In the genomic region with DNA sequence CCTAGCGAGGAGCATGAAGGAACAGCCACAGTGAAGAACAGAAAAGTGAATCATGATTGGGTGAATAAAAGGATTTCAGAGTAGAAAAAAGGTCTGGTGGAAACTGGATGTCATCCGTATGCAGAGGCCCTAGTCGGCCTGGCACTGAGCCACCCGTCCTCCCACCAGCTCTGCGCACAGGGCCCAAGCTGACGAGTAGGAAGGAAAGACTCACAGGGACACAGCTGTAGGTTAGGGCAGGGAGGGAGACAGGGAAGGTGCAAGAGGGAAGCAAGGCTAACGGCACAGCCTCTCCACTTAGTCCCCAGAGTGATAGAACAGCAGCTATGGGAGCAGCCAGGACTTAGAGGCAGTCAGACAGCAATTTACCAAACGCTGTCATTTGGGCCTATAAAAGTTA, we compare ENCODE assay signal across 23 cellular contexts.
DNase-seq lines count a peak whose midpoint lies in the region; ATAC-seq and TF ChIP-seq lines count a peak whose summit lies in the region.
"Had no signal": no experiment of that assay in that cellular context is flagged by ENCODE, and none has a peak within 500 bp of the region (broad histone marks: within the 10 kb centered on the region; RNA-seq: fewer than 3 reads in every experiment).

No MANE protein-coding gene starts in this region.

- no peak overlapping the region for H3K9ac ChIP-seq in endodermal cell (ENCODE audit: extremely low read depth, low read length, poor library complexity, severe bottlenecking)
- H3K9ac ChIP-seq: KMS-11 had no signal

- no peak for TF ChIP-seq CTCF in GM23338 (conservative IDR thresholded peaks at IDR 0.05; ENCODE audit: low read depth in 2 of 2)
- no peak for TF ChIP-seq CTCF in fibroblast of pulmonary artery (IDR thresholded peaks at IDR 0.05; ENCODE audit: low read length, missing control alignments)
- no peak for TF ChIP-seq CTCF in testis (IDR thresholded peaks at IDR 0.05)
- TF ChIP-seq CTCF in endodermal cell (conservative IDR thresholded peaks at IDR 0.05): no peak

- DNase-seq in left ventricle myocardium superior (peak; percentile 41), Right ventricle myocardium inferior (ENCODE audit: missing footprints) (no peak), GM23338 (ENCODE audit: low spot score) (no peak), fibroblast of pulmonary artery (ENCODE audit: low read depth) (peak; percentile 10), testis (peak; percentile 63), endodermal cell (no peak), activated T-cell treated with anti-CD3 and anti-CD28 coated beads for 4 hours (no peak), GM19240 (ENCODE audit: insufficient read length, low spot score) (no peak)
- DNase-seq: CD4-positive, alpha-beta T cell; DMS53; GDM1; H9; MM.1S; NCI-H1417; NCI-H1694; NCI-H2029 treated with DMSO at 0.1 percent for 48 hours; NCI-H446 treated with DMSO at 0.1 percent for 48 hours; NCI-H526; NCI-H82; NK-92 treated with Interleukin-12 subunit alpha and Interleukin-12 subunit beta, amount 100 ng/mL, for 24 hours; PC-3 had no signal

- WGBS in testis, 2 donors: 34 to 61% methylated on average over 8 of the region's 8 CpGs
- WGBS in endodermal cell (ENCODE audit: insufficient coverage in 1 of 2, insufficient read length in 1 of 2), 2 experiments: 87 to 91% methylated on average over 7 to 8 of the region's 8 CpGs

- H3K9me3 ChIP-seq in testis: no peaks in the 10 kb centered on the region
- no peaks in the 10 kb centered on the region for H3K9me3 ChIP-seq in endodermal cell (ENCODE audit: control insufficient read depth, low read length)
- H3K9me3 ChIP-seq: SJSA1 had no signal

- H3K27ac Mint-ChIP-seq in GM23338 (peak overlapping the region; percentile 64; the same call in 1 of the 2 replicates), endodermal cell (no peak overlapping the region)
- H3K27ac Mint-ChIP-seq: CD4-positive, alpha-beta T cell; H9 had no signal

- peaks cover 3% of the 10 kb centered on the region; the same call in 1 of the 2 replicates for H3K9me2 ChIP-seq in GM23338 (ENCODE audit: insufficient read depth)

- H3K4me1 ChIP-seq in GM23338 (ENCODE audit: insufficient read depth) (no peaks in the 10 kb centered on the region), testis (no peaks in the 10 kb centered on the region), endodermal cell (ENCODE audit: control insufficient read depth, insufficient read depth, low read length) (no peaks in the 10 kb centered on the region)
- H3K4me1 ChIP-seq: SJSA1 had no signal

- no peaks in the 10 kb centered on the region for H3K79me2 ChIP-seq in GM23338 (replicated peaks; ENCODE audit: insufficient read depth)

- no peaks in the 10 kb centered on the region for H3K9me3 Mint-ChIP-seq in GM23338
- no peaks in the 10 kb centered on the region for H3K9me3 Mint-ChIP-seq in endodermal cell
- H3K9me3 Mint-ChIP-seq: CD4-positive, alpha-beta T cell; H9 had no signal

- H3K4me1 Mint-ChIP-seq in GM23338: peaks cover 5% of the 10 kb centered on the region; the same call in 2 of the 3 replicates
- peaks cover 12% of the 10 kb centered on the region for H3K4me1 Mint-ChIP-seq in endodermal cell

- H3K4me3 ChIP-seq in GM23338 (no peak overlapping the region), fibroblast of pulmonary artery (replicated peaks; ENCODE audit: low read depth, low read length) (no peak overlapping the region), testis (no peak overlapping the region), endodermal cell (ENCODE audit: low read length) (no peak overlapping the region)
- H3K4me3 ChIP-seq: SJSA1 had no signal

- H3K36me3 ChIP-seq in GM23338 (ENCODE audit: insufficient read depth) (no peaks in the 10 kb centered on the region), testis (ENCODE audit: low read depth, missing control alignments) (no peaks in the 10 kb centered on the region), endodermal cell (ENCODE audit: control insufficient read depth, insufficient read depth, low read length) (no peaks in the 10 kb centered on the region)
- H3K36me3 ChIP-seq: SJSA1 had no signal

- H3K36me3 Mint-ChIP-seq in GM23338 (ENCODE audit: low read depth) (no peaks in the 10 kb centered on the region), endodermal cell (ENCODE audit: low read depth) (no peaks in the 10 kb centered on the region)

- H4K20me1 ChIP-seq in GM23338 (replicated peaks; ENCODE audit: insufficient read depth): no peaks in the 10 kb centered on the region

- no peak overlapping the region for H3K27ac ChIP-seq in GM23338 (ENCODE audit: low read depth)
- no peak overlapping the region for H3K27ac ChIP-seq in testis
- no peak overlapping the region for H3K27ac ChIP-seq in endodermal cell (ENCODE audit: low read depth, low read length)
- H3K27ac ChIP-seq: KMS-11, SJSA1 had no signal

- no peaks in the 10 kb centered on the region for H3F3A ChIP-seq in GM23338 (replicated peaks; ENCODE audit: low read depth)

- H3K27me3 ChIP-seq in GM23338 (ENCODE audit: insufficient read depth): no peaks in the 10 kb centered on the region
- H3K27me3 ChIP-seq in testis: no peaks in the 10 kb centered on the region
- H3K27me3 ChIP-seq in endodermal cell (ENCODE audit: control insufficient read depth, insufficient read depth, low read length, poor library complexity, severe bottlenecking): no peaks in the 10 kb centered on the region
- H3K27me3 ChIP-seq: SJSA1 had no signal

- no peak for TF ChIP-seq POLR2A in testis (IDR thresholded peaks at IDR 0.05)

- peaks cover 4% of the 10 kb centered on the region for H3K27me3 Mint-ChIP-seq in GM23338 (ENCODE audit: insufficient read depth, low read depth, poor library complexity)
- peaks cover 1% of the 10 kb centered on the region for H3K27me3 Mint-ChIP-seq in endodermal cell (ENCODE audit: insufficient read depth)

- ATAC-seq in left ventricle myocardium superior: peak; percentile 25
- no peak for ATAC-seq in Right ventricle myocardium inferior
- no peak for ATAC-seq in GM23338
- ATAC-seq: PC-3 had no signal

- H3K4me3 Mint-ChIP-seq in GM23338: no peak overlapping the region
- H3K4me3 Mint-ChIP-seq in endodermal cell: no peak overlapping the region
- H3K4me3 Mint-ChIP-seq: CD4-positive, alpha-beta T cell; H9 had no signal

- intact Hi-C loops in left ventricle myocardium superior (cut with micrococcal nuclease): no loop called here
- intact Hi-C loops in Right ventricle myocardium inferior (cut with DNase I): no loop called here
- intact Hi-C loops in testis (cut with DNase I; ENCODE audit: low total_unique reads): no loop called here

- no peak overlapping the region for H3K4me2 ChIP-seq in GM23338
- H3K4me2 ChIP-seq: KMS-11 had no signal

- H2AFZ ChIP-seq in GM23338: no peak overlapping the region

TF ChIP-seq in GM23338, 12 proteins besides CTCF, POLR2A, EP300 and RAD21:
- TF ChIP-seq ZNF331 (CRISPR knock-in tag; IDR thresholded peaks at IDR 0.05; ENCODE audit: low read depth) (no peak), EZH2 (IDR thresholded peaks at IDR 0.05; ENCODE audit: low read depth, unreplicated experiment) (no peak)
TF ChIP-seq in GM23338: peak in this region for 0.

Comparison
In these comparisons a context has a peak if more than half of its experiments do, and no peak if none do; other contexts are left out.
1. DNase-seq: peak in left ventricle myocardium superior (single experiment), fibroblast of pulmonary artery (single experiment) and testis (single experiment); none in Right ventricle myocardium inferior (single experiment), GM23338 (single experiment), endodermal cell (single experiment), activated T-cell treated with anti-CD3 and anti-CD28 coated beads for 4 hours (single experiment) and GM19240 (single experiment).